ENCODE assay signal across 1 cellular context in the genomic region with DNA sequence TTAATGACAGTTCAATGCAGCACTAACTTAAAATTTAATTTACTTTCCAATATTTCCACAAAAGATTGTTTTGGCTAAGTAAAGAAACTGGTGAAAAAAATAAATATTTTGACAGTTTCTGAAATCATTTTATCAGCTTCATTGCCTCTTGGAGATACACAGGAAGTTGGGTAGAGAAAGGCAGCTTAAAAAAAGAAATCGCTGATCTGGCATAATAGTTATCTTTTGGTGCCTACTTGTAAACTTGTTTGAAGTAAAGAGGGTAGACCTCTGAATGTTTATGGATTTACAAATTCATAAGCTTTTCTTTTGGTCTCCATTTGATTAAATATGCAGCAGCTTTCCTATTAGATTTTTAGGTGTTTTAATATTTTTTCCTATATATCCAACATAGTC.
TF ChIP-seq lines count a peak whose summit lies in the region.

No MANE protein-coding gene starts in this region.

TF ChIP-seq in GM23338, 12 proteins besides CTCF, POLR2A, EP300 and RAD21 (continued from another document):
- no peak for TF ChIP-seq CREB1 (CRISPR knock-in tag; IDR thresholded peaks at IDR 0.05; ENCODE audit: low read depth)
- TF ChIP-seq, protein P1, sequence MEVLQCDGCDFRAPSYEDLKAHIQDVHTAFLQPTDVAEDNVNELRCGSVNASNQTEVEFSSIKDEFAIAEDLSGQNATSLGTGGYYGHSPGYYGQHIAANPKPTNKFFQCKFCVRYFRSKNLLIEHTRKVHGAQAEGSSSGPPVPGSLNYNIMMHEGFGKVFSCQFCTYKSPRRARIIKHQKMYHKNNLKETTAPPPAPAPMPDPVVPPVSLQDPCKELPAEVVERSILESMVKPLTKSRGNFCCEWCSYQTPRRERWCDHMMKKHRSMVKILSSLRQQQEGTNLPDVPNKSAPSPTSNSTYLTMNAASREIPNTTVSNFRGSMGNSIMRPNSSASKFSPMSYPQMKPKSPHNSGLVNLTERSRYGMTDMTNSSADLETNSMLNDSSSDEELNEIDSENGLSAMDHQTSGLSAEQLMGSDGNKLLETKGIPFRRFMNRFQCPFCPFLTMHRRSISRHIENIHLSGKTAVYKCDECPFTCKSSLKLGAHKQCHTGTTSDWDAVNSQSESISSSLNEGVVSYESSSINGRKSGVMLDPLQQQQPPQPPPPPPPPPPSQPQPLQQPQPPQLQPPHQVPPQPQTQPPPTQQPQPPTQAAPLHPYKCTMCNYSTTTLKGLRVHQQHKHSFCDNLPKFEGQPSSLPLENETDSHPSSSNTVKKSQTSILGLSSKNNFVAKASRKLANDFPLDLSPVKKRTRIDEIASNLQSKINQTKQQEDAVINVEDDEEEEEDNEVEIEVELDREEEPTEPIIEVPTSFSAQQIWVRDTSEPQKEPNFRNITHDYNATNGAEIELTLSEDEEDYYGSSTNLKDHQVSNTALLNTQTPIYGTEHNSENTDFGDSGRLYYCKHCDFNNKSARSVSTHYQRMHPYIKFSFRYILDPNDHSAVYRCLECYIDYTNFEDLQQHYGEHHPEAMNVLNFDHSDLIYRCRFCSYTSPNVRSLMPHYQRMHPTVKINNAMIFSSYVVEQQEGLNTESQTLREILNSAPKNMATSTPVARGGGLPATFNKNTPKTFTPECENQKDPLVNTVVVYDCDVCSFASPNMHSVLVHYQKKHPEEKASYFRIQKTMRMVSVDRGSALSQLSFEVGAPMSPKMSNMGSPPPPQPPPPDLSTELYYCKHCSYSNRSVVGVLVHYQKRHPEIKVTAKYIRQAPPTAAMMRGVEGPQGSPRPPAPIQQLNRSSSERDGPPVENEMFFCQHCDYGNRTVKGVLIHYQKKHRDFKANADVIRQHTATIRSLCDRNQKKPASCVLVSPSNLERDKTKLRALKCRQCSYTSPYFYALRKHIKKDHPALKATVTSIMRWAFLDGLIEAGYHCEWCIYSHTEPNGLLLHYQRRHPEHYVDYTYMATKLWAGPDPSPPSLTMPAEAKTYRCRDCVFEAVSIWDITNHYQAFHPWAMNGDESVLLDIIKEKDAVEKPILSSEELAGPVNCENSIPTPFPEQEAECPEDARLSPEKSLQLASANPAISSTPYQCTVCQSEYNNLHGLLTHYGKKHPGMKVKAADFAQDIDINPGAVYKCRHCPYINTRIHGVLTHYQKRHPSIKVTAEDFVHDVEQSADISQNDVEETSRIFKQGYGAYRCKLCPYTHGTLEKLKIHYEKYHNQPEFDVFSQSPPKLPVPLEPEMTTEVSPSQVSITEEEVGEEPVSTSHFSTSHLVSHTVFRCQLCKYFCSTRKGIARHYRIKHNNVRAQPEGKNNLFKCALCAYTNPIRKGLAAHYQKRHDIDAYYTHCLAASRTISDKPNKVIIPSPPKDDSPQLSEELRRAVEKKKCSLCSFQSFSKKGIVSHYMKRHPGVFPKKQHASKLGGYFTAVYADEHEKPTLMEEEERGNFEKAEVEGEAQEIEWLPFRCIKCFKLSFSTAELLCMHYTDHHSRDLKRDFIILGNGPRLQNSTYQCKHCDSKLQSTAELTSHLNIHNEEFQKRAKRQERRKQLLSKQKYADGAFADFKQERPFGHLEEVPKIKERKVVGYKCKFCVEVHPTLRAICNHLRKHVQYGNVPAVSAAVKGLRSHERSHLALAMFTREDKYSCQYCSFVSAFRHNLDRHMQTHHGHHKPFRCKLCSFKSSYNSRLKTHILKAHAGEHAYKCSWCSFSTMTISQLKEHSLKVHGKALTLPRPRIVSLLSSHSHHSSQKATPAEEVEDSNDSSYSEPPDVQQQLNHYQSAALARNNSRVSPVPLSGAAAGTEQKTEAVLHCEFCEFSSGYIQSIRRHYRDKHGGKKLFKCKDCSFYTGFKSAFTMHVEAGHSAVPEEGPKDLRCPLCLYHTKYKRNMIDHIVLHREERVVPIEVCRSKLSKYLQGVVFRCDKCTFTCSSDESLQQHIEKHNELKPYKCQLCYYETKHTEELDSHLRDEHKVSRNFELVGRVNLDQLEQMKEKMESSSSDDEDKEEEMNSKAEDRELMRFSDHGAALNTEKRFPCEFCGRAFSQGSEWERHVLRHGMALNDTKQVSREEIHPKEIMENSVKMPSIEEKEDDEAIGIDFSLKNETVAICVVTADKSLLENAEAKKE (CRISPR knock-in tag; IDR thresholded peaks at IDR 0.05), result no peak
- no peak for TF ChIP-seq JUNB (IDR thresholded peaks at IDR 0.05; ENCODE audit: unreplicated experiment)
- TF ChIP-seq EZH2phosphoT487 (IDR thresholded peaks at IDR 0.05; ENCODE audit: unreplicated experiment), result no peak
